In the genomic region with DNA sequence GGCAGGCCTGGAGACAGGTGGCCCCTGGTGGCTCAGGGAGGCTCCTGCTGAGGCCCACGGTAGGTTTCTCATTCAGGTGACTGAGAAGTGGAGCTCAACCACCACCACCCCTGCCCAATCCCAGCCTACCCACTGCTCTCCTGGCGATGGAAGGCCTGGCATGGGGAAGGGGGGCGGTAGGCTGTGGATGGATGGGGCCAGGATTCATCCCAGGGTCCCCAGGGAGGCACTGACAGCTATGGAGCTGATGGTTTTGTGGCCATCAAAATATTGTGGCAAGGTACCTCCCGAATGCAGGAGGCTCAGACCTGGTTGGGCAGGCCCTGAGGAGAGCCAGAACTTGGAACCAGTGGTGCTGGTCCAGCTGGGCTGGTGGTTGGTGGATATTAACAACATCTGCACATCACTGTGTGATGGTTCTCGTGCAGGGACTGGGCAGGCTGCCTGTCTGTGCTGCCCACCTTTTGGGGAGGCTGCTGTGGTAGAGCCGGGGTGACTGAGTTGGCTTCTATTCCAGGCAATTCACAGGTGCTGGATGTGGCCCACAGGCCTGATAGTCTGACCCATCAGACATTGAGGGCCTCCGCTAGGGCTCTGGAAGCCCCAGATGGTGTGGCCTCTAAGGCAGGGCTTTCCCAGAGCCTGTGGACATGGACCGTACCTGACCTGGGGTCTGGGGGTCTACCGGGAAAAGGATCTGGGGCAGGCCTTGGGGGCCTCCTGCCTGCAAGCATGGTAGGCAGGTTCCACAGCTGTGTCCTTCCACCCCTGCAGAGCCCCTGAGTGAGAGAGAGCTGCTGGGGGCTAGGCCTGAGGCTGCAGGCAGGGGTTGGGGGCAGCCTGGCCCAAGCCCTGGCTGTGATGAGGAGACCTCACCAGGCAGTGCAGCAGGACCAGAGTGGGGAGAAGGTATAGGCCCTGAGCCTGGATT, we compare ENCODE assay signal across 14 cellular contexts. TPM values are rescaled to one million over a fixed set of nuclear protein-coding genes. Genes with fewer than 3 reads are reported as not detected.
DNase-seq lines count a peak whose midpoint lies in the region; ATAC-seq and TF ChIP-seq lines count a peak whose summit lies in the region.
"Had no signal": no experiment of that assay in that cellular context is flagged by ENCODE, and none has a peak within 500 bp of the region (broad histone marks: within the 10 kb centered on the region; RNA-seq: fewer than 3 reads in every experiment).

No MANE protein-coding gene starts in this region.

- CTCF ChIA-PET in GM10248 (lab: Yijun Ruan, JAX) = no interaction called here

- H3K27ac Mint-ChIP-seq in activated T-helper 17 cell treated with anti-CD3 and anti-CD28 coated beads, Interleukin-2, amount 50 U/mL, for 72 hours = peak overlapping the region; percentile 17
- H3K27ac Mint-ChIP-seq in stimulated activated naive CD8-positive, alpha-beta T cell treated with anti-CD3 and anti-CD28 coated beads, Interleukin-15, amount 100 ng/mL, for 72 hours = peak overlapping the region in 1 of 2 donors; percentile 92
- H3K27ac Mint-ChIP-seq: activated B cell treated with CpG ODN at 0.5 μM for 24 hours, B cell had no signal

- no peaks in the 10 kb centered on the region for H3K27me3 ChIP-seq in skeletal muscle tissue (ENCODE audit: control insufficient read depth in 3 of 3, insufficient read depth in 3 of 3, low read length in 3 of 3)

- no peak overlapping the region for H3K4me3 ChIP-seq in skeletal muscle tissue (ENCODE audit: low read length in 3 of 3)

- peaks cover 15 to 19% (median 16%) of the 10 kb centered on the region in 3 donors for H3K36me3 ChIP-seq in skeletal muscle tissue (ENCODE audit: control insufficient read depth in 3 of 3, insufficient read depth in 3 of 3, low read length in 3 of 3)

- H3K9ac ChIP-seq in skeletal muscle tissue (ENCODE audit: low read depth in 1 of 3, low read length in 3 of 3) = peak overlapping the region in 1 of 3 donors; percentile 64

- POLR2A ChIA-PET in GM10248 (lab: Yijun Ruan, JAX) = no interaction called here

- H3K36me3 Mint-ChIP-seq in activated T-helper 17 cell treated with anti-CD3 and anti-CD28 coated beads, Interleukin-2, amount 50 U/mL, for 72 hours (ENCODE audit: low read depth) = no peaks in the 10 kb centered on the region
- H3K36me3 Mint-ChIP-seq: stimulated activated naive B cell treated with anti-CD40 and anti-IgM and Interleukin-4, amounts not matched to agents 10 μg/mL and 1 μg/mL and 100 μg/mL, for 72 hours; T-cell had no signal

- TF ChIP-seq CTCF in GM10248 (IDR thresholded peaks at IDR 0.05; ENCODE audit: control extremely low read depth, extremely low read depth, low read depth, missing control alignments) = no peak

- DNase-seq in GM10248 (ENCODE audit: extremely low spot score) (peak; percentile 14), left ventricle myocardium superior (peak; percentile 26), hepatic stellate cell (ENCODE audit: low spot score) (no peak)
- no peak for DNase-seq in stimulated activated naive CD8-positive, alpha-beta T cell treated with anti-CD3 and anti-CD28 coated beads, Interleukin-15, amount 100 ng/mL, for 72 hours
- no peak for DNase-seq in NK-92 treated with Interleukin-12 subunit alpha and Interleukin-12 subunit beta, amount 100 ng/mL, for 24 hours (lab: John Stamatoyannopoulos, UW)
- DNase-seq: activated B cell treated with CpG ODN at 0.5 μM for 24 hours; activated gamma-delta T cell; foreskin melanocyte; NCI-H774; stimulated activated naive B cell treated with anti-CD40 and anti-IgM and Interleukin-4, amounts not matched to agents 10 μg/mL and 1 μg/mL and 100 μg/mL, for 72 hours; T-cell had no signal

- ATAC-seq in activated T-helper 17 cell treated with anti-CD3 and anti-CD28 coated beads, Interleukin-2, amount 50 U/mL, for 72 hours (replicated peaks) = no peak
- no peak for ATAC-seq in left ventricle myocardium superior
- ATAC-seq in stimulated activated naive CD8-positive, alpha-beta T cell treated with anti-CD3 and anti-CD28 coated beads, Interleukin-15, amount 100 ng/mL, for 72 hours = no peak
- ATAC-seq: stimulated activated naive B cell treated with anti-CD40 and anti-IgM and Interleukin-4, amounts not matched to agents 10 μg/mL and 1 μg/mL and 100 μg/mL, for 72 hours; T-cell had no signal

- intact Hi-C loops in left ventricle myocardium superior (cut with micrococcal nuclease) = no loop called here

- H3K9me3 Mint-ChIP-seq in activated T-helper 17 cell treated with anti-CD3 and anti-CD28 coated beads, Interleukin-2, amount 50 U/mL, for 72 hours = no peaks in the 10 kb centered on the region
- no peaks in the 10 kb centered on the region for H3K9me3 Mint-ChIP-seq in stimulated activated naive CD8-positive, alpha-beta T cell treated with anti-CD3 and anti-CD28 coated beads, Interleukin-15, amount 100 ng/mL, for 72 hours
- H3K9me3 Mint-ChIP-seq: activated B cell treated with CpG ODN at 0.5 μM for 24 hours; stimulated activated naive B cell treated with anti-CD40 and anti-IgM and Interleukin-4, amounts not matched to agents 10 μg/mL and 1 μg/mL and 100 μg/mL, for 72 hours; T-cell had no signal

- no peaks in the 10 kb centered on the region for H3K9me3 ChIP-seq in skeletal muscle tissue (ENCODE audit: control insufficient read depth in 3 of 3, low read length in 3 of 3)

- no peaks in the 10 kb centered on the region for H3K4me1 Mint-ChIP-seq in activated T-helper 17 cell treated with anti-CD3 and anti-CD28 coated beads, Interleukin-2, amount 50 U/mL, for 72 hours
- H3K4me1 Mint-ChIP-seq in stimulated activated naive CD8-positive, alpha-beta T cell treated with anti-CD3 and anti-CD28 coated beads, Interleukin-15, amount 100 ng/mL, for 72 hours = peaks cover 21% of the 10 kb centered on the region

- no peak overlapping the region for H3K4me3 Mint-ChIP-seq in activated T-helper 17 cell treated with anti-CD3 and anti-CD28 coated beads, Interleukin-2, amount 50 U/mL, for 72 hours
- H3K4me3 Mint-ChIP-seq in stimulated activated naive CD8-positive, alpha-beta T cell treated with anti-CD3 and anti-CD28 coated beads, Interleukin-15, amount 100 ng/mL, for 72 hours = no peak overlapping the region
- H3K4me3 Mint-ChIP-seq: activated B cell treated with CpG ODN at 0.5 μM for 24 hours; B cell; stimulated activated naive B cell treated with anti-CD40 and anti-IgM and Interleukin-4, amounts not matched to agents 10 μg/mL and 1 μg/mL and 100 μg/mL, for 72 hours had no signal

- H3K27ac ChIP-seq in skeletal muscle tissue (ENCODE audit: low read depth, low read length) = peak overlapping the region; percentile 96

- H3K4me1 ChIP-seq in skeletal muscle tissue (ENCODE audit: control insufficient read depth in 3 of 3, insufficient read depth in 3 of 3, low read length in 3 of 3) = peaks cover 54 to 90% (median 77%) of the 10 kb centered on the region in 3 donors

- H3K27me3 Mint-ChIP-seq in activated T-helper 17 cell treated with anti-CD3 and anti-CD28 coated beads, Interleukin-2, amount 50 U/mL, for 72 hours = no peaks in the 10 kb centered on the region
- H3K27me3 Mint-ChIP-seq in stimulated activated naive CD8-positive, alpha-beta T cell treated with anti-CD3 and anti-CD28 coated beads, Interleukin-15, amount 100 ng/mL, for 72 hours = peaks cover 15% of the 10 kb centered on the region
- H3K27me3 Mint-ChIP-seq: T-cell had no signal

RNA-seq across cellular contexts. Expression of a gene that starts 3.4 kb away (rescaled TPM):
- total RNA-seq in activated T-helper 17 cell treated with anti-CD3 and anti-CD28 coated beads, Interleukin-2, amount 50 U/mL, for 72 hours = 1 to 10 TPM in 1 of 2 donors, under 1 TPM in 1; 0.19 to 1.2 TPM
- 90.5 TPM for total RNA-seq in left ventricle myocardium superior
- 21.4 TPM for total RNA-seq in skeletal muscle tissue

RNA-seq across cellular contexts. Expression of a gene that starts 28.4 kb away (rescaled TPM):
- total RNA-seq in activated T-helper 17 cell treated with anti-CD3 and anti-CD28 coated beads, Interleukin-2, amount 50 U/mL, for 72 hours = not detected
- total RNA-seq in left ventricle myocardium superior (0.12 TPM), skeletal muscle tissue (179 TPM)
- total RNA-seq: activated B cell treated with CpG ODN at 0.5 μM for 24 hours, B cell, T-cell had no signal

RNA-seq across cellular contexts. Expression of a gene that starts 45.7 kb away (rescaled TPM):
- not detected for total RNA-seq in activated T-helper 17 cell treated with anti-CD3 and anti-CD28 coated beads, Interleukin-2, amount 50 U/mL, for 72 hours
- 463 TPM for total RNA-seq in left ventricle myocardium superior
- total RNA-seq in skeletal muscle tissue = 23.0 TPM
- total RNA-seq: activated B cell treated with CpG ODN at 0.5 μM for 24 hours, B cell, T-cell had no signal

RNA-seq across cellular contexts. Expression of a gene that starts 56.5 kb away (rescaled TPM):
- total RNA-seq in activated T-helper 17 cell treated with anti-CD3 and anti-CD28 coated beads, Interleukin-2, amount 50 U/mL, for 72 hours = 100 to 1,000 TPM in 1 of 2 donors, 10 to 100 TPM in 1; 81.8 to 122 TPM
- total RNA-seq in left ventricle myocardium superior = 23.6 TPM
- total RNA-seq in skeletal muscle tissue = 119 TPM

Comparison
In these comparisons a context has a peak if more than half of its experiments do, and no peak if none do; other contexts are left out.
1. DNase-seq: peak in GM10248 (single experiment) and left ventricle myocardium superior (single experiment); none in stimulated activated naive CD8-positive, alpha-beta T cell treated with anti-CD3 and anti-CD28 coated beads, Interleukin-15, amount 100 ng/mL, for 72 hours (0 of 2), hepatic stellate cell (single experiment) and NK-92 treated with Interleukin-12 subunit alpha and Interleukin-12 subunit beta, amount 100 ng/mL, for 24 hours (single experiment).
2. RNA of a gene that starts 3.4 kb away (total RNA-seq): 90.5 TPM in left ventricle myocardium superior (single experiment) and 21.4 TPM in skeletal muscle tissue (single experiment); 0.19 to 1.2 TPM in activated T-helper 17 cell treated with anti-CD3 and anti-CD28 coated beads, Interleukin-2, amount 50 U/mL, for 72 hours; every median in the first group is over 10 times any median in the second.
3. RNA of a gene that starts 28.4 kb away (total RNA-seq): 179 TPM in skeletal muscle tissue (single experiment); 0.12 TPM in left ventricle myocardium superior (single experiment) and not detected in activated T-helper 17 cell treated with anti-CD3 and anti-CD28 coated beads, Interleukin-2, amount 50 U/mL, for 72 hours; every median in the first group is over 100 times any median in the second.
4. RNA of a gene that starts 45.7 kb away (total RNA-seq): 463 TPM in left ventricle myocardium superior (single experiment) and 23.0 TPM in skeletal muscle tissue (single experiment); not detected in activated T-helper 17 cell treated with anti-CD3 and anti-CD28 coated beads, Interleukin-2, amount 50 U/mL, for 72 hours; every median in the first group is over 10 times any median in the second.